19 cellular contexts compared by ENCODE assay signal in genomic region chr7:54711900-54712595, GRCh38. TPM values are rescaled to one million over a fixed set of nuclear protein-coding genes. Genes with fewer than 3 reads are reported as not detected.
DNase-seq lines count a peak whose midpoint lies in the region; ATAC-seq, FAIRE-seq and TF ChIP-seq lines count a peak whose summit lies in the region.
"Had no signal": no experiment of that assay in that cellular context is flagged by ENCODE, and none has a peak within 500 bp of the region (broad histone marks: within the 10 kb centered on the region; RNA-seq: fewer than 3 reads in every experiment).

No MANE protein-coding gene starts in this region.

- H3K4me1 ChIP-seq in HEK293 (ENCODE audit: control insufficient read depth, insufficient read depth, low read length) (no peaks in the 10 kb centered on the region), lung (ENCODE audit: control insufficient read depth in 2 of 2, insufficient read depth in 2 of 2, low read length in 2 of 2) (no peaks in the 10 kb centered on the region)
- no peaks in the 10 kb centered on the region for H3K4me1 ChIP-seq in effector memory CD4-positive, alpha-beta T cell (ENCODE audit: control insufficient read depth, insufficient read depth, low read length, poor library complexity, severe bottlenecking)
- H3K4me1 ChIP-seq: A549, BLaER1 had no signal

- no peaks in the 10 kb centered on the region for H3K27me3 ChIP-seq in lung (ENCODE audit: control insufficient read depth, insufficient read depth)
- H3K27me3 ChIP-seq in effector memory CD4-positive, alpha-beta T cell (replicated peaks; ENCODE audit: control insufficient read depth, insufficient read depth, low read length, poor library complexity, severe bottlenecking) = no peaks in the 10 kb centered on the region
- H3K27me3 ChIP-seq: BLaER1 had no signal

- TF ChIP-seq CTCF in HEK293 (tag by site-specific recombination; IDR thresholded peaks at IDR 0.05) = no peak
- TF ChIP-seq CTCF in lung (IDR thresholded peaks at IDR 0.05; ENCODE audit: control extremely low read depth, extremely low read depth) = no peak

- H3K36me3 ChIP-seq in HEK293 (ENCODE audit: control insufficient read depth in 2 of 2, insufficient read depth in 1 of 2, low read length in 2 of 2) (no peaks in the 10 kb centered on the region), lung (ENCODE audit: control insufficient read depth in 2 of 2, insufficient read depth in 2 of 2, low read length in 2 of 2) (no peaks in the 10 kb centered on the region)
- H3K36me3 ChIP-seq in effector memory CD4-positive, alpha-beta T cell (ENCODE audit: control insufficient read depth, insufficient read depth, low read length) = no peaks in the 10 kb centered on the region
- H3K36me3 ChIP-seq: BLaER1 had no signal

- POLR2A ChIA-PET in HEK293 (lab: Yijun Ruan, JAX) = no interaction called here

- CTCF ChIA-PET in HEK293 (lab: Yijun Ruan, JAX) = no interaction called here

- peak; percentile 36 for ATAC-seq in left lobe of liver
- ATAC-seq in lung (ENCODE audit: insufficient read depth, low FRiP score) = no peak
- ATAC-seq: A549, K562 had no signal

- no peaks in the 10 kb centered on the region for H3K9me3 ChIP-seq in HEK293 (ENCODE audit: control insufficient read depth, insufficient read depth, low read depth, low read length)
- peaks cover 2 to 3% of the 10 kb centered on the region in 2 donors for H3K9me3 ChIP-seq in lung (ENCODE audit: control insufficient read depth in 2 of 2, insufficient read depth in 1 of 2, low read length in 1 of 2)
- H3K9me3 ChIP-seq in effector memory CD4-positive, alpha-beta T cell (ENCODE audit: control insufficient read depth, low read length) = peaks cover 5% of the 10 kb centered on the region
- H3K9me3 ChIP-seq: A549 had no signal

- peak; percentile 13 for FAIRE-seq in urothelium cell line (lab: Jason Lieb, UNC)
- FAIRE-seq: A549, GM19239, H1, K562 had no signal

- no peak overlapping the region for H3K4me3 ChIP-seq in HEK293 (ENCODE audit: low read depth, low read length)
- H3K4me3 ChIP-seq in lung = peak overlapping the region; percentile 2
- no peak overlapping the region for H3K4me3 ChIP-seq in effector memory CD4-positive, alpha-beta T cell (ENCODE audit: insufficient read depth, low read depth, low read length, poor library complexity, severe bottlenecking)
- H3K4me3 ChIP-seq: A549, BLaER1, K562 had no signal

- no peak overlapping the region for H3K27ac ChIP-seq in HEK293 (ENCODE audit: extremely low read depth, low read depth, low read length)
- H3K27ac ChIP-seq in lung (ENCODE audit: low read depth in 1 of 2, low read length in 1 of 2) = no peak overlapping the region
- no peak overlapping the region for H3K27ac ChIP-seq in effector memory CD4-positive, alpha-beta T cell (ENCODE audit: insufficient read depth, low read length, poor library complexity, severe bottlenecking)
- H3K27ac ChIP-seq: 22Rv1, A549, BLaER1 had no signal

- 82 to 90% methylated on average over 2 of the region's 2 CpGs for WGBS in lung, 2 donors

- DNase-seq in left lobe of liver (ENCODE audit: low spot score) = no peak
- DNase-seq in lung (ENCODE audit: low spot score) = no peak
- DNase-seq in urothelium cell line (ENCODE audit: low spot score) = no peak
- no peak for DNase-seq in NCI-H1417 (lab: John Stamatoyannopoulos, UW)
- DNase-seq in effector memory CD4-positive, alpha-beta T cell = no peak
- DNase-seq in hippocampal formation (lab: John Stamatoyannopoulos, UW) = no peak
- DNase-seq: CD4-positive, alpha-beta memory T cell; DMS153; DMS79; GDM1; H9; IMR-90 had no signal

TF ChIP-seq in HEK293, 187 proteins besides CTCF, POLR2A, EP300 and RAD21:
- TF ChIP-seq ZSCAN5A (tag by site-specific recombination; IDR thresholded peaks at IDR 0.05) (no peak), EGR2 (tag by site-specific recombination; IDR thresholded peaks at IDR 0.05; ENCODE audit: low read depth) (peak; percentile 91), ZNF140 (tag by site-specific recombination; IDR thresholded peaks at IDR 0.05) (no peak), SCRT1 (tag by site-specific recombination; IDR thresholded peaks at IDR 0.05; ENCODE audit: borderline replicate concordance) (no peak), ZFHX2 (tag by site-specific recombination; conservative IDR thresholded peaks at IDR 0.05) (peak; percentile 32), ZNF202 (tag by site-specific recombination; IDR thresholded peaks at IDR 0.05; ENCODE audit: borderline replicate concordance) (no peak)

RNA-seq across cellular contexts. Expression of gene SEC61G, which starts 47.0 kb away (rescaled TPM):
- total RNA-seq in left lobe of liver (57.8 TPM), lung (100 to 1,000 TPM in 1 of 2 donors, 10 to 100 TPM in 1; 71.9 to 143 TPM)
- polyA plus RNA-seq in lung = 100 to 1,000 TPM; 318 to 452 TPM
